ENCODE assay signal across 6 cellular contexts in the genomic region with DNA sequence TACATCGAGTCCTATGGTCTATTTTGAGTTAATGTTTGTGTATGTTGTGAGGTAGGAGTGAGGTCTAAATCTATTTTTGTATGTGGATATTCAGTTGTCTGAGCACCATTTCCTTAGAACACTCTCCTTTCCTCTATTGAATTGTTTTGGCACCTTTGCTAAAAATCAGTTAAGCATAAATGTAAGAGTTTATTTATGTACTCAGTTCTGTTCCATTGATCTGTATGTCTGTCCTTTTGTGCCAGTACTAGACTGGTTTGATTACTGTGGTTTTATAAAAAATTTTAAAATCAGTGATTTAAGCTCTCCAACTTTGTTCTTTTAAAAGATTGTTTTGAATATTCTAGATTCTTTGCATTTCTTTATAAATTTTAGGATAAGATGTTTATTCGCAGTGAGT.
"Had no signal": no experiment of that assay in that cellular context is flagged by ENCODE, and none has a peak within 500 bp of the region (broad histone marks: within the 10 kb centered on the region; RNA-seq: fewer than 3 reads in every experiment).

No MANE protein-coding gene starts in this region.

- DNase-seq: H9, HCEC 1CT, KBM-7 had no signal

- ATAC-seq: GM23338 had no signal

- H3K4me3 ChIP-seq: GM23338 had no signal

- H3K4me2 ChIP-seq: GM23338 had no signal

- H2AFZ ChIP-seq: GM23338 had no signal

- FAIRE-seq: H1, H54 had no signal
